Comparison of ENCODE assay signal across 1 cellular context in the genomic region with DNA sequence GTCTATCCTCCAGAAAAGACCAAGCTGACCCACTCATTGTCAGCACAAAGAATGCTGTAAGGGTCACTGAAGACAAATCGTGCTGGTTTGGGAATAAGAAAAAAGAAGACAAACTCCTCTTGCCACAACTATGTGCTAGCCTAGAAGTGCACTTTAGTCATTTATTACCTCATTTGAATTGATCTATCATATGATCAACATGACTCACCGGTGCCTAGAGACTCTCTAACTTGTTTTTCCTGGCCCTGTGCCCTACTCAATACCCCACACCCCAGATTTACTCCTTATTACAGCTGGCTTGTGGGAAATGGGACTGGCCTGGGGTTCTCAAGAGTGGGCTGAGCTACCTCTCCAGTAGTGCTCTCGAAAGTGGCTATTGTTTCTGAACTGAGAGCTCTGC.
TF ChIP-seq lines count a peak whose summit lies in the region.

No MANE protein-coding gene starts in this region.

TF ChIP-seq in WTC11, 78 proteins besides CTCF, POLR2A, EP300 and RAD21 (continued from another document):
- TF ChIP-seq E2F1 (CRISPR knock-in tag; IDR thresholded peaks at IDR 0.05) (no peak), NR3C1 (CRISPR knock-in tag; conservative IDR thresholded peaks at IDR 0.05; ENCODE audit: low read depth) (no peak), ZNF425 (CRISPR knock-in tag; conservative IDR thresholded peaks at IDR 0.05) (no peak)
